19 cellular contexts compared by ENCODE assay signal in genomic region chr1:100972185-100972584, GRCh38.
"Had no signal": no experiment of that assay in that cellular context is flagged by ENCODE, and none has a peak within 500 bp of the region (broad histone marks: within the 10 kb centered on the region; RNA-seq: fewer than 3 reads in every experiment).

No MANE protein-coding gene starts in this region.

- ATAC-seq: activated CD4-positive, CD25-positive, alpha-beta regulatory T cell treated with anti-CD3 and anti-CD28 coated beads, Interleukin-2, amount 50 U/mL, for 24 hours; activated naive CD4-positive, alpha-beta T cell treated with anti-CD3 and anti-CD28 coated beads, Interleukin-2, amount 50 U/mL, for 72 hours; body of pancreas; left cardiac atrium; lower lobe of right lung; mucosa of descending colon; psoas muscle; sciatic nerve had no signal

- H3K4me3 ChIP-seq: body of pancreas, esophagus squamous epithelium, lower lobe of right lung, mucosa of descending colon, psoas muscle, suprapubic skin, upper lobe of left lung had no signal

- H3K4me1 ChIP-seq: body of pancreas, esophagus squamous epithelium, lower lobe of right lung, psoas muscle, suprapubic skin had no signal

- H3K27me3 ChIP-seq: body of pancreas, esophagus squamous epithelium, suprapubic skin, upper lobe of left lung had no signal

- H3K9me3 ChIP-seq: body of pancreas, esophagus squamous epithelium, lower lobe of right lung, mucosa of descending colon, psoas muscle, suprapubic skin, upper lobe of left lung had no signal

- DNase-seq: activated effector memory CD4-positive, alpha-beta T cell treated with Interleukin-2 at 50 U/mL for 16 hours; activated T-cell treated with anti-CD3 and anti-CD28 coated beads, Interleukin-2, amount 50 U/mL, for 1 hour; amniotic stem cell; body of pancreas; esophagus squamous epithelium; foreskin fibroblast; left cardiac atrium; lower lobe of right lung; mucosa of descending colon; occipital lobe; psoas muscle; stimulated activated naive CD4-positive, alpha-beta T cell treated with Interleukin-2 at 50 U/mL for 16 hours; upper lobe of left lung had no signal

- H3K27ac Mint-ChIP-seq: nephron; T-helper 1 cell treated with Interleukin-12 subunit alpha and Interleukin-12 subunit beta and Interleukin-4 antibody, amounts not matched to agents 30 μg/mL and 1 μg/mL, for 36 hours had no signal

- H3K9me3 Mint-ChIP-seq: activated naive CD4-positive, alpha-beta T cell treated with anti-CD3 and anti-CD28 coated beads, Interleukin-2, amount 50 U/mL, for 72 hours; nephron; T-helper 1 cell treated with Interleukin-12 subunit alpha and Interleukin-12 subunit beta and Interleukin-4 antibody, amounts not matched to agents 30 μg/mL and 1 μg/mL, for 36 hours had no signal

- H3K27ac ChIP-seq: body of pancreas, esophagus squamous epithelium, lower lobe of right lung, psoas muscle, suprapubic skin, upper lobe of left lung had no signal

- H3K4me3 Mint-ChIP-seq: nephron; T-helper 1 cell treated with Interleukin-12 subunit alpha and Interleukin-12 subunit beta and Interleukin-4 antibody, amounts not matched to agents 30 μg/mL and 1 μg/mL, for 36 hours had no signal
